8 cellular contexts compared by ENCODE assay signal in the genomic region with DNA sequence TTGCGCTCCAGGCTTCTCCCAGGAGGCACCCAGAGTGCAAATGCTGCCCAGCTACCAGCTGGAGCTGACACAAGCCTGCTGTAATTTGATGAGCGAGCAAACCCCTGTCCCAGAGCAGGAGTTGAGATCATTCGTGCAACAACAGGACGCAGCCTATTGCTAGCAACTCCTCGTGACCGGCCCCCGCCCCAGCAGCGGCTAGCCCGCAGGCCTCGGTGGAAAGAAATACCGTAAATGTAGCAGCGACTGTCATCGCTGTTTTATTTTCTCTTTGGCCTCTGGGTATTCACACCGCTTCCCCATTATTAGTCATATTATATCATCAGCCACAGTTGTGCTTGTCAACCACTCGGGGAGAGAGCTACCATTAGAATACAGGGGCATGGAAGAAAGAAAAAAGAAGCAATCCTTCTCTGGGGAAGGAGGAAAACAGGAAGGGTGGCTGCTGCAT. TPM values are rescaled to one million over a fixed set of nuclear protein-coding genes. Genes with fewer than 3 reads are reported as not detected.
DNase-seq lines count a peak whose midpoint lies in the region; ATAC-seq and TF ChIP-seq lines count a peak whose summit lies in the region.

No MANE protein-coding gene starts in this region.

- no peaks in the 10 kb centered on the region for H3K27me3 ChIP-seq in thoracic aorta (replicated peaks; ENCODE audit: insufficient read depth)

- H3K27me3 Mint-ChIP-seq in immature natural killer cell (ENCODE audit: low read depth in 3 of 3) = peaks cover 2 to 5% (median 3%) of the 10 kb centered on the region in 3 donors

- peak overlapping the region; percentile 78 to 99 (median 90) for H3K27ac Mint-ChIP-seq in immature natural killer cell

- no peaks in the 10 kb centered on the region for H3K4me1 ChIP-seq in thoracic aorta (ENCODE audit: control insufficient read depth in 1 of 2, low read depth in 2 of 2)

- peak; percentile 22 for DNase-seq in stimulated activated CD4-positive, alpha-beta T cell treated with anti-CD3 and anti-CD28 coated beads, Interleukin-15, amount 100 ng/mL, for 24 hours
- DNase-seq in stimulated activated CD4-positive, alpha-beta T cell treated with anti-CD3 and anti-CD28 coated beads, Interleukin-12 subunit alpha, Interleukin-12 subunit beta, amount 100 ng/mL, for 4 hours = no peak
- peak; percentile 23 for DNase-seq in activated effector memory CD4-positive, alpha-beta T cell treated with Interleukin-2 at 50 U/mL for 16 hours
- DNase-seq in immature natural killer cell (peak; percentile 58 to 60 (median 59)), thoracic aorta (ENCODE audit: low spot score) (peak; percentile 13), OCI-M2 (lab: John Stamatoyannopoulos, UW; ENCODE audit: unreplicated experiment) (no peak), LoVo (ENCODE audit: low spot score) (no peak), NCI-H1092 treated with DMSO at 0.1 percent for 48 hours (lab: John Stamatoyannopoulos, UW) (no peak)

- no peaks in the 10 kb centered on the region for H3K36me3 ChIP-seq in thoracic aorta

- ATAC-seq in thoracic aorta (ENCODE audit: insufficient number of reproducible peaks, low FRiP score, low read depth) = peak; percentile 60

- no peak for TF ChIP-seq CTCF in thoracic aorta (IDR thresholded peaks at IDR 0.05)

- peak overlapping the region; percentile 46 to 78 (median 71) for H3K4me3 Mint-ChIP-seq in immature natural killer cell

- H3K36me3 Mint-ChIP-seq in immature natural killer cell = no peaks in the 10 kb centered on the region

- H3K9me3 ChIP-seq in thoracic aorta = no peaks in the 10 kb centered on the region

- H3K4me1 Mint-ChIP-seq in immature natural killer cell = peaks cover 14 to 26% of the 10 kb centered on the region in 2 donors

- H3K27ac ChIP-seq in thoracic aorta = no peak overlapping the region

- no peaks in the 10 kb centered on the region for H3K9me3 Mint-ChIP-seq in immature natural killer cell

- peak overlapping the region; percentile 51 for H3K4me3 ChIP-seq in thoracic aorta

RNA-seq across cellular contexts. Expression of gene ATXN10, which starts 59.2 kb away (rescaled TPM):
- polyA plus RNA-seq in immature natural killer cell = 100 to 1,000 TPM in 2 of 3 donors, 10 to 100 TPM in 1; 97.7 to 113 (median 112) TPM
- 100 to 1,000 TPM in 1 of 2 donors, 10 to 100 TPM in 1; 52.9 to 164 TPM for total RNA-seq in thoracic aorta

Comparison
In these comparisons a context has a peak if more than half of its experiments do, and no peak if none do; other contexts are left out.
1. DNase-seq: peak in stimulated activated CD4-positive, alpha-beta T cell treated with anti-CD3 and anti-CD28 coated beads, Interleukin-15, amount 100 ng/mL, for 24 hours (single experiment), activated effector memory CD4-positive, alpha-beta T cell treated with Interleukin-2 at 50 U/mL for 16 hours (single experiment), immature natural killer cell (3 of 3) and thoracic aorta (single experiment); none in stimulated activated CD4-positive, alpha-beta T cell treated with anti-CD3 and anti-CD28 coated beads, Interleukin-12 subunit alpha, Interleukin-12 subunit beta, amount 100 ng/mL, for 4 hours (single experiment), OCI-M2 (single experiment), LoVo (single experiment) and NCI-H1092 treated with DMSO at 0.1 percent for 48 hours (single experiment).